27 cellular contexts compared by ENCODE assay signal in genomic region chr4:26360273-26360672, GRCh38.
"Had no signal": no experiment of that assay in that cellular context is flagged by ENCODE, and none has a peak within 500 bp of the region (broad histone marks: within the 10 kb centered on the region; RNA-seq: fewer than 3 reads in every experiment).

No MANE protein-coding gene starts in this region.

- ATAC-seq: activated CD8-positive, alpha-beta memory T cell treated with anti-CD3 and anti-CD28 coated beads, Interleukin-2, amount 10 ng/mL, durations not matched to agents 7 days and 5 days; effector memory CD8-positive, alpha-beta T cell; gastroesophageal sphincter had no signal

- H2AFZ ChIP-seq: hepatocyte had no signal

- H3K9me3 ChIP-seq: adrenal gland, gastroesophageal sphincter, left ventricle myocardium inferior, neutrophil, ovary, prostate gland, thoracic aorta had no signal

- H3K36me3 ChIP-seq: adrenal gland, gastroesophageal sphincter, left ventricle myocardium inferior, neutrophil, ovary, prostate gland, thoracic aorta had no signal

- DNase-seq: activated B cell treated with CpG ODN at 0.5 μM for 24 hours; activated CD4-positive, alpha-beta T cell treated with anti-CD3 and anti-CD28 coated beads, Interleukin-2, amount 50 U/mL, for 1 hour; activated CD8-positive, alpha-beta memory T cell treated with anti-CD3 and anti-CD28 coated beads, Interleukin-2, amount 10 ng/mL, durations not matched to agents 7 days and 5 days; activated CD8-positive, alpha-beta T cell treated with anti-CD3 and anti-CD28 coated beads, Interleukin-2, amount 10 ng/mL, durations not matched to agents 7 days and 5 days; activated effector memory CD4-positive, alpha-beta T cell treated with Interleukin-2 at 50 U/mL for 16 hours; activated naive CD4-positive, alpha-beta T cell treated with anti-CD3 and anti-CD28 coated beads for 36 hours; activated naive CD8-positive, alpha-beta T cell treated with anti-CD3 and anti-CD28 coated beads for 36 hours; activated T-cell treated with anti-CD3 and anti-CD28 coated beads, Interleukin-2, amount 50 U/mL, for 48 hours; adrenal gland; aorta; cortex of kidney; effector memory CD8-positive, alpha-beta T cell; islet precursor cell; left ventricle myocardium inferior; ovary; retina; stimulated activated CD4-positive, alpha-beta T cell treated with anti-CD3 and anti-CD28 coated beads, Interleukin-12 subunit alpha, Interleukin-12 subunit beta, amount 100 ng/mL, for 4 hours; stimulated activated CD4-positive, alpha-beta T cell treated with anti-CD3 and anti-CD28 coated beads, Interleukin-4, amount 100 ng/mL, for 1 hour; T-helper 2 cell; trophoblast cell had no signal

- H3K27ac ChIP-seq: adrenal gland, gastroesophageal sphincter, hepatocyte, left ventricle myocardium inferior, ovary, prostate gland, thoracic aorta had no signal

- H3K4me3 ChIP-seq: adrenal gland, gastroesophageal sphincter, left ventricle myocardium inferior, lung, ovary, prostate gland, skin epidermis, thoracic aorta had no signal

- H3K4me1 ChIP-seq: prostate gland had no signal

- H3K27me3 ChIP-seq: adrenal gland, gastroesophageal sphincter, hepatocyte, neutrophil, ovary had no signal
